ENCODE assay signal across 1 cellular context in genomic region chrX:70922776-70923473, GRCh38.
TF ChIP-seq lines count a peak whose summit lies in the region.

No MANE protein-coding gene starts in this region.

TF ChIP-seq in A549, 52 proteins besides CTCF, POLR2A, EP300 and RAD21:
- TF ChIP-seq MAFK (IDR thresholded peaks at IDR 0.05; ENCODE audit: partially characterized antibody) (peak; percentile 78), KDM5A (IDR thresholded peaks at IDR 0.05) (no peak), TP53 (CRISPR knock-in tag; IDR thresholded peaks at IDR 0.05) (no peak), NPAS2 (CRISPR knock-in tag; IDR thresholded peaks at IDR 0.05; ENCODE audit: borderline replicate concordance) (no peak)
TF ChIP-seq in A549: peak in this region for 1.
